In the genomic region with DNA sequence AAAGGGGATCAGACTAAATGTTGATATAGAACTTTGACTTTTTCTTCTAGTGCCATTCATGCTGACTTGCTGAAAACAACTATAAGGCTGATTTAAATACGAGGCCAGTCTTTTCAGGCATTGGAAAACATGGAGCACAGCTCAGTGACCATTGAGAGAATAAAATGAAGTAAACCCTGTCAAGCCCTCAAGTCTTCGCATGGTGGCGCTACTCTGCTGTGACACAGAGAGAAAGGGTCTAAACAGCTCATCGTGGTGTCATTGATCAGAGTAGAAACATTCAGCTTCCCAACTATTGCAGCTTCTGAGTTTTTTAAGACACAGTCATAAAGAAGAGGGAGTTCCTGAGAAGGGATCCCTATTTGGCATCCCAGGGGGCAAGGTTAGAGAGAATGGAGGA, we compare ENCODE assay signal across 1 cellular context.
TF ChIP-seq lines count a peak whose summit lies in the region.

No MANE protein-coding gene starts in this region.

TF ChIP-seq in SK-N-SH treated with all-trans-retinoic acid at 6 μM for 48 hours, 23 proteins besides CTCF, POLR2A, EP300 and RAD21 (continued from another document):
- no peak for TF ChIP-seq CSRNP3 (CRISPR knock-in tag; IDR thresholded peaks at IDR 0.05)
- no peak for TF ChIP-seq CSDC2 (CRISPR knock-in tag; IDR thresholded peaks at IDR 0.05)
- TF ChIP-seq, protein P1, sequence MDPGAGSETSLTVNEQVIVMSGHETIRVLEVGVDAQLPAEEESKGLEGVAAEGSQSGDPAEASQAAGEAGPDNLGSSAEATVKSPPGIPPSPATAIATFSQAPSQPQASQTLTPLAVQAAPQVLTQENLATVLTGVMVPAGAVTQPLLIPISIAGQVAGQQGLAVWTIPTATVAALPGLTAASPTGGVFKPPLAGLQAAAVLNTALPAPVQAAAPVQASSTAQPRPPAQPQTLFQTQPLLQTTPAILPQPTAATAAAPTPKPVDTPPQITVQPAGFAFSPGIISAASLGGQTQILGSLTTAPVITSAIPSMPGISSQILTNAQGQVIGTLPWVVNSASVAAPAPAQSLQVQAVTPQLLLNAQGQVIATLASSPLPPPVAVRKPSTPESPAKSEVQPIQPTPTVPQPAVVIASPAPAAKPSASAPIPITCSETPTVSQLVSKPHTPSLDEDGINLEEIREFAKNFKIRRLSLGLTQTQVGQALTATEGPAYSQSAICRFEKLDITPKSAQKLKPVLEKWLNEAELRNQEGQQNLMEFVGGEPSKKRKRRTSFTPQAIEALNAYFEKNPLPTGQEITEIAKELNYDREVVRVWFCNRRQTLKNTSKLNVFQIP (CRISPR knock-in tag; IDR thresholded peaks at IDR 0.05; ENCODE audit: borderline replicate concordance, low read depth): no peak
